Comparison of ENCODE assay signal across 13 cellular contexts in genomic region chr2:105809099-105809473, GRCh38.
DNase-seq lines count a peak whose midpoint lies in the region; ATAC-seq and TF ChIP-seq lines count a peak whose summit lies in the region.
"Had no signal": no experiment of that assay in that cellular context is flagged by ENCODE, and none has a peak within 500 bp of the region (broad histone marks: within the 10 kb centered on the region; RNA-seq: fewer than 3 reads in every experiment).

No MANE protein-coding gene starts in this region.

- H3K27me3 ChIP-seq in brain microvascular endothelial cell (replicated peaks) = no peaks in the 10 kb centered on the region
- H3K27me3 ChIP-seq: colonic mucosa had no signal

- ATAC-seq in HG02973 (IDR thresholded peaks at IDR 0.05; ENCODE audit: unreplicated experiment) = peak; percentile 50
- peak; percentile 96 for ATAC-seq in stimulated activated effector memory CD8-positive, alpha-beta T cell treated with anti-CD3 and anti-CD28 coated beads, Interleukin-12 subunit alpha, Interleukin-12 subunit beta, amount 100 ng/mL, for 72 hours
- ATAC-seq: Panc1 had no signal

- H3K9me3 Mint-ChIP-seq in stimulated activated effector memory CD8-positive, alpha-beta T cell treated with anti-CD3 and anti-CD28 coated beads, Interleukin-12 subunit alpha, Interleukin-12 subunit beta, amount 100 ng/mL, for 72 hours = peaks cover 3% of the 10 kb centered on the region

- H3K4me1 Mint-ChIP-seq in stimulated activated effector memory CD8-positive, alpha-beta T cell treated with anti-CD3 and anti-CD28 coated beads, Interleukin-12 subunit alpha, Interleukin-12 subunit beta, amount 100 ng/mL, for 72 hours = peaks cover 79% of the 10 kb centered on the region

- peak overlapping the region; percentile 13 for H3K4me3 Mint-ChIP-seq in stimulated activated effector memory CD8-positive, alpha-beta T cell treated with anti-CD3 and anti-CD28 coated beads, Interleukin-12 subunit alpha, Interleukin-12 subunit beta, amount 100 ng/mL, for 72 hours

- H3K27ac ChIP-seq in brain microvascular endothelial cell = no peak overlapping the region
- H3K27ac ChIP-seq: colonic mucosa had no signal

- peak; percentile 38 for DNase-seq in activated CD8-positive, alpha-beta memory T cell treated with anti-CD3 and anti-CD28 coated beads, Interleukin-2, amount 50 U/mL, for 4 hours
- DNase-seq in activated CD8-positive, alpha-beta memory T cell treated with anti-CD3 and anti-CD28 coated beads, Interleukin-2, amount 50 U/mL, for 48 hours = no peak
- DNase-seq in activated T-helper 9 cell treated with anti-CD3 and anti-CD28 coated beads, Interleukin-2, amount 50 U/mL, for 16 hours (ENCODE audit: low read depth) = peak; percentile 26
- DNase-seq in stimulated activated effector memory CD8-positive, alpha-beta T cell treated with anti-CD3 and anti-CD28 coated beads, Interleukin-12 subunit alpha, Interleukin-12 subunit beta, amount 100 ng/mL, for 72 hours (ENCODE audit: low spot score in 2 of 2) = peak in 1 of 2 donors; percentile 60
- no peak for DNase-seq in NCI-H526 (lab: John Stamatoyannopoulos, UW)
- no peak for DNase-seq in NCI-H748 (lab: John Stamatoyannopoulos, UW; ENCODE audit: unreplicated experiment)
- no peak for DNase-seq in brain microvascular endothelial cell
- DNase-seq: colonic mucosa, GF-D8, NCI-H1417 treated with DMSO at 0.1 percent for 48 hours, trophoblast cell had no signal

- peaks cover 24% of the 10 kb centered on the region for H3K36me3 Mint-ChIP-seq in stimulated activated effector memory CD8-positive, alpha-beta T cell treated with anti-CD3 and anti-CD28 coated beads, Interleukin-12 subunit alpha, Interleukin-12 subunit beta, amount 100 ng/mL, for 72 hours

- no peaks in the 10 kb centered on the region for H3K36me3 ChIP-seq in brain microvascular endothelial cell (replicated peaks)
- H3K36me3 ChIP-seq: colonic mucosa had no signal

- no peak overlapping the region for H3K4me3 ChIP-seq in brain microvascular endothelial cell (ENCODE audit: low read depth, low read length)
- H3K4me3 ChIP-seq: colonic mucosa had no signal

- in situ Hi-C loops in brain microvascular endothelial cell (cut with HindIII; ENCODE audit: low pct_ligation_motif_present, low sequenced_read_pairs) = no loop called here

- TF ChIP-seq CTCF in brain microvascular endothelial cell (IDR thresholded peaks at IDR 0.05; ENCODE audit: low read depth, low read length, missing control alignments) = no peak

- peak overlapping the region; percentile 96 for H3K27ac Mint-ChIP-seq in stimulated activated effector memory CD8-positive, alpha-beta T cell treated with anti-CD3 and anti-CD28 coated beads, Interleukin-12 subunit alpha, Interleukin-12 subunit beta, amount 100 ng/mL, for 72 hours

Comparison
In these comparisons a context has a peak if more than half of its experiments do, and no peak if none do; other contexts are left out.
1. DNase-seq: peak in activated CD8-positive, alpha-beta memory T cell treated with anti-CD3 and anti-CD28 coated beads, Interleukin-2, amount 50 U/mL, for 4 hours (single experiment) and activated T-helper 9 cell treated with anti-CD3 and anti-CD28 coated beads, Interleukin-2, amount 50 U/mL, for 16 hours (single experiment); none in activated CD8-positive, alpha-beta memory T cell treated with anti-CD3 and anti-CD28 coated beads, Interleukin-2, amount 50 U/mL, for 48 hours (single experiment), NCI-H526 (0 of 2), NCI-H748 (single experiment) and brain microvascular endothelial cell (single experiment).